In genomic region chr5:34740306-34740891, GRCh38 we compare ENCODE assay signal across 22 cellular contexts.
DNase-seq lines count a peak whose midpoint lies in the region; ATAC-seq and TF ChIP-seq lines count a peak whose summit lies in the region.
"Had no signal": no experiment of that assay in that cellular context is flagged by ENCODE, and none has a peak within 500 bp of the region (broad histone marks: within the 10 kb centered on the region; RNA-seq: fewer than 3 reads in every experiment).

No MANE protein-coding gene starts in this region.

- TF ChIP-seq EP300 in ovary (IDR thresholded peaks at IDR 0.05) = no peak

- H3K4me1 ChIP-seq in ovary (ENCODE audit: insufficient read depth) = peaks cover 9% of the 10 kb centered on the region

- peak; percentile 30 for ATAC-seq in left lobe of liver
- no peak for ATAC-seq in activated CD8-positive, alpha-beta T cell treated with anti-CD3 and anti-CD28 coated beads for 36 hours
- no peak for ATAC-seq in GM18502 (IDR thresholded peaks at IDR 0.05; ENCODE audit: poor library complexity, unreplicated experiment)
- ATAC-seq: GM12878 had no signal

- no peaks in the 10 kb centered on the region for H3K27me3 ChIP-seq in ovary
- H3K27me3 ChIP-seq: esophagus squamous epithelium had no signal

- no peaks in the 10 kb centered on the region for H3K9me3 ChIP-seq in ovary
- H3K9me3 ChIP-seq: esophagus squamous epithelium had no signal

- CTCF ChIA-PET in activated CD8-positive, alpha-beta T cell treated with anti-CD3 and anti-CD28 coated beads for 36 hours (lab: Charles Lee) = no interaction called here

- no peak for TF ChIP-seq POLR2A in ovary (IDR thresholded peaks at IDR 0.05)

- POLR2A ChIA-PET in activated CD8-positive, alpha-beta T cell treated with anti-CD3 and anti-CD28 coated beads for 36 hours (lab: Charles Lee) = no interaction called here

- TF ChIP-seq CTCF in AG10803 (conservative IDR thresholded peaks at IDR 0.05; ENCODE audit: low read length) = no peak
- TF ChIP-seq CTCF in choroid plexus epithelial cell (conservative IDR thresholded peaks at IDR 0.05; ENCODE audit: low read depth, low read length) = no peak
- TF ChIP-seq CTCF in ovary (IDR thresholded peaks at IDR 0.05) = no peak
- no peak for TF ChIP-seq CTCF in activated CD8-positive, alpha-beta T cell treated with anti-CD3 and anti-CD28 coated beads for 36 hours (IDR thresholded peaks at IDR 0.05)

- no peaks in the 10 kb centered on the region for H3K9me3 Mint-ChIP-seq in activated CD8-positive, alpha-beta T cell treated with anti-CD3 and anti-CD28 coated beads for 36 hours
- H3K9me3 Mint-ChIP-seq: activated naive CD8-positive, alpha-beta T cell treated with anti-CD3 and anti-CD28 coated beads for 36 hours; T-helper 1 cell treated with Interleukin-12 subunit alpha and Interleukin-12 subunit beta and Interleukin-4 antibody, amounts not matched to agents 30 μg/mL and 1 μg/mL, for 36 hours had no signal

- 8 to 16% (median 11%) methylated on average over 6 of the region's 6 CpGs for WGBS in ovary, 3 donors

- H3K36me3 ChIP-seq in ovary = no peaks in the 10 kb centered on the region
- H3K36me3 ChIP-seq: esophagus squamous epithelium had no signal

- H3K27me3 Mint-ChIP-seq in activated CD8-positive, alpha-beta T cell treated with anti-CD3 and anti-CD28 coated beads for 36 hours = peaks cover 3% of the 10 kb centered on the region

- DNase-seq in AG10803 (ENCODE audit: low read depth) = peak; percentile 39
- DNase-seq in choroid plexus epithelial cell (ENCODE audit: low read depth) = peak; percentile 38
- DNase-seq in left lobe of liver (ENCODE audit: low spot score) = no peak
- DNase-seq in ovary = peak in 3 of 5 donors; percentile 28 to 59 (median 54)
- DNase-seq in activated gamma-delta T cell treated with Interleukin-2 at 50 U/mL for 16 hours = no peak
- DNase-seq in activated gamma-delta T cell (lab: John Stamatoyannopoulos, UW) = no peak
- no peak for DNase-seq in activated CD8-positive, alpha-beta T cell treated with anti-CD3 and anti-CD28 coated beads for 36 hours
- DNase-seq: activated CD4-positive, CD25-positive, alpha-beta regulatory T cell; activated CD8-positive, alpha-beta memory T cell treated with anti-CD3 and anti-CD28 coated beads for 24 hours; activated naive CD8-positive, alpha-beta T cell treated with anti-CD3 and anti-CD28 coated beads for 36 hours; C1 segment of cervical spinal cord; esophagus squamous epithelium; GF-D8; head of caudate nucleus; NCI-H1048; NCI-H524 treated with DMSO at 0.1 percent for 48 hours; occipital lobe; stimulated activated CD8-positive, alpha-beta memory T cell treated with anti-CD3 and anti-CD28 coated beads, Interleukin-4, amount 100 ng/mL, for 48 hours had no signal

- no peaks in the 10 kb centered on the region for H3K4me1 Mint-ChIP-seq in activated CD8-positive, alpha-beta T cell treated with anti-CD3 and anti-CD28 coated beads for 36 hours (ENCODE audit: low read depth)
- H3K4me1 Mint-ChIP-seq: activated naive CD8-positive, alpha-beta T cell treated with anti-CD3 and anti-CD28 coated beads for 36 hours had no signal

- H3K4me3 ChIP-seq in AG10803 (ENCODE audit: low read length) = no peak overlapping the region
- H3K4me3 ChIP-seq in choroid plexus epithelial cell (ENCODE audit: low read depth, low read length) = no peak overlapping the region
- no peak overlapping the region for H3K4me3 ChIP-seq in ovary
- H3K4me3 ChIP-seq: esophagus squamous epithelium, GM12878 had no signal

- H3K4me3 Mint-ChIP-seq in activated CD8-positive, alpha-beta T cell treated with anti-CD3 and anti-CD28 coated beads for 36 hours = no peak overlapping the region
- H3K4me3 Mint-ChIP-seq: activated naive CD8-positive, alpha-beta T cell treated with anti-CD3 and anti-CD28 coated beads for 36 hours; T-helper 1 cell treated with Interleukin-12 subunit alpha and Interleukin-12 subunit beta and Interleukin-4 antibody, amounts not matched to agents 30 μg/mL and 1 μg/mL, for 36 hours had no signal

- intact Hi-C loops in ovary (cut with DNase I) = no loop called here
- intact Hi-C loops in activated CD8-positive, alpha-beta T cell treated with anti-CD3 and anti-CD28 coated beads for 36 hours (cut with micrococcal nuclease) = no loop called here

- no peak overlapping the region for H3K27ac Mint-ChIP-seq in activated CD8-positive, alpha-beta T cell treated with anti-CD3 and anti-CD28 coated beads for 36 hours
- H3K27ac Mint-ChIP-seq: activated naive CD8-positive, alpha-beta T cell treated with anti-CD3 and anti-CD28 coated beads for 36 hours; T-helper 1 cell treated with Interleukin-12 subunit alpha and Interleukin-12 subunit beta and Interleukin-4 antibody, amounts not matched to agents 30 μg/mL and 1 μg/mL, for 36 hours had no signal

- no peaks in the 10 kb centered on the region for H3K36me3 Mint-ChIP-seq in activated CD8-positive, alpha-beta T cell treated with anti-CD3 and anti-CD28 coated beads for 36 hours (ENCODE audit: low read depth)
- H3K36me3 Mint-ChIP-seq: activated naive CD8-positive, alpha-beta T cell treated with anti-CD3 and anti-CD28 coated beads for 36 hours had no signal

- no peak overlapping the region for H3K27ac ChIP-seq in ovary
- H3K27ac ChIP-seq: KMS-11 had no signal

Comparison
In these comparisons a context has a peak if more than half of its experiments do, and no peak if none do; other contexts are left out.
1. DNase-seq: peak in AG10803 (single experiment), choroid plexus epithelial cell (single experiment) and ovary (3 of 5); none in left lobe of liver (single experiment), activated gamma-delta T cell treated with Interleukin-2 at 50 U/mL for 16 hours (single experiment), activated gamma-delta T cell (single experiment) and activated CD8-positive, alpha-beta T cell treated with anti-CD3 and anti-CD28 coated beads for 36 hours (single experiment).